10 cellular contexts compared by ENCODE assay signal in the genomic region with DNA sequence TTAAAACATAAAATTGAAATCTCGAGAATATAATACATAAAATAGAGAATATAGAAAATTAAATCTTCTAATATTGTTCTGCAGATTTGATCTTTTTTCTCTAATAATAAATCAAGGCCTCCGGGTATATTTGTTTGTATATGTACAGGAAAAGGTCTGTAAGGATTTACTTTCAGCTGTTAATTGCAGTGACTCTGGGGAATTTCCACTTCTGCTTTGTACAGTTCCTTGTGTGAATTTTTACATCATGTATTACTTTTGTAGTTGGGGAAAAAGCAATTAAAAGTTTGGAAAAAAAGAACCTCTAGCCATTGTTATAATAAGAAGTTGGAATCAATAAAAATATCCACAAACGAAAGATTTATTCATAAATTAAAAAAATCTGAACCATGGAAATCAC. TPM values are rescaled to one million over a fixed set of nuclear protein-coding genes. Genes with fewer than 3 reads are reported as not detected.
"Had no signal": no experiment of that assay in that cellular context is flagged by ENCODE, and none has a peak within 500 bp of the region (broad histone marks: within the 10 kb centered on the region; RNA-seq: fewer than 3 reads in every experiment).

No MANE protein-coding gene starts in this region.

RNA-seq across cellular contexts. Expression of gene CD8B2, which starts 23.6 kb away (rescaled TPM):
- total RNA-seq: activated CD4-positive, alpha-beta T cell treated with anti-CD3 and anti-CD28 coated beads, Interleukin-2, amount 10 ng/mL, durations not matched to agents 7 days and 5 days; adrenal gland; astrocyte; body of pancreas; cardiac septum; K562; MCF 10A; RPMI7951; SJCRH30; WTC11 had no signal

RNA-seq across cellular contexts. Expression of gene RGPD3, which starts 42.6 kb away (rescaled TPM):
- total RNA-seq: K562, MCF 10A, SJCRH30 had no signal
